In the genomic region with DNA sequence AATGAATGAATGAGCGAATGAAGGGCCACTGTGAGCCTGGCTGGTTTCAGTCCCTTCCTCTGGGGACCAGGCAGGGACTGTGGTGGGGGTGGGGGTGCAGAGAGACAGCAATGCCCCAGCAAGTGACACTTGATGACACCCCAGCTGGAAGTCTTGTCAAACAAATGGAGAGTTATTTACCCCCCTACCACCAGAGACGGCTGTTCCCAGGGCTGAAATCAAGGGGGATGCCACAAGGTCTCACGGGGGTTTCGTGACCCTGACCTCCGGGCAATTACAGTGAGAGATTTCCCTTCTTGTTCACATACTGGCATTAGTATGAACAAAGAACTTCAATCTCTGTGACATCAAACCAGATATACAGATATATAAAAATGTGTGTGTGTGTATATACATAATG, we compare ENCODE assay signal across 1 cellular context.
TF ChIP-seq lines count a peak whose summit lies in the region.

No MANE protein-coding gene starts in this region.

TF ChIP-seq in GM12878, 131 proteins besides CTCF, POLR2A, EP300 and RAD21 (continued from another document):
- no peak for TF ChIP-seq IRF3 (IDR thresholded peaks at IDR 0.05)
- peak; percentile 70 for TF ChIP-seq NR2F1 (conservative IDR thresholded peaks at IDR 0.05)
